ENCODE assay signal across 8 cellular contexts in the genomic region with DNA sequence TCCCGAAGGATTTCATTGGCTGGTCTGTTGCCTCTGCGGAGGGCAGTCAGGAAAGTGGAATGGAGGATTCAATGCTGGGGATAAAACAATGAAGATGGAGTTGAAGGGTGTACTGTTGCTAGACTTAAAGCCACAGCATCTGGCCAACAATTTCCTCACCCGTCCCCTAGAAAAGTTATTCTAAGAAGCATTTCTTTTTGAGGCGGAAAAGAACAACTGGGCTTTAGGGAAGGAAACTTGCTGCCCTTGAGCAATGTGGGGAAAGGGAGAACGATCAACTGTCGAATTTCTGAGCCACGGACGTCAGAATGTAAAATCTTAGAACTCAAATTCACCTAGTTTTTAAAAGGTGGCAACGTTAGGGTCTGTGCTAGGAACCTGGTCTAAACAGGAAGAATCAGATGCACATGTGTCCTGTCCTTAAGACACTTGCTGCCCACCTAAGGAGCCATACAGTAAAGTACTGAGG. TPM values are rescaled to one million over a fixed set of nuclear protein-coding genes. Genes with fewer than 3 reads are reported as not detected.
DNase-seq lines count a peak whose midpoint lies in the region; TF ChIP-seq lines count a peak whose summit lies in the region.

No MANE protein-coding gene starts in this region.

- peak overlapping the region; percentile 89 for H3K4me3 Mint-ChIP-seq in Caco-2 (ENCODE audit: unreplicated experiment)

- TF ChIP-seq CTCF in Caco-2 (IDR thresholded peaks at IDR 0.05; ENCODE audit: insufficient read depth in 1 of 2, low read depth in 1 of 2, low read length in 1 of 2, severe bottlenecking in 1 of 2, unreplicated experiment in 1 of 2) = no peak
- TF ChIP-seq CTCF in cardiac fibroblast (IDR thresholded peaks at IDR 0.05; ENCODE audit: low read depth, low read length) = no peak

- peak overlapping the region; percentile 99 for H3K9ac ChIP-seq in HUES64 (ENCODE audit: low read depth, low read length)
- peak overlapping the region; percentile 95 for H3K9ac ChIP-seq in mucosa of stomach (ENCODE audit: low read length)

- peak overlapping the region; percentile 100 for H3K27ac ChIP-seq in HUES64 (ENCODE audit: low read depth, low read length)

- H3K36me3 ChIP-seq in Caco-2 (ENCODE audit: control insufficient read depth, insufficient read depth, low read length) (peaks cover 2% of the 10 kb centered on the region; the same call in 1 of the 2 replicates), HUES64 (ENCODE audit: insufficient read depth, low read length) (peaks cover 17% of the 10 kb centered on the region), mucosa of stomach (ENCODE audit: control insufficient read depth, insufficient read depth, low read length) (no peaks in the 10 kb centered on the region)

- H3K4me3 ChIP-seq in Caco-2 (ENCODE audit: low read depth, low read length) (peak overlapping the region; percentile 76), HUES64 (ENCODE audit: low read length) (peak overlapping the region; percentile 93), cardiac fibroblast (replicated peaks in 1 of 2; ENCODE audit: low read depth in 2 of 2, low read length in 2 of 2) (peak overlapping the region; percentile 94 to 96), mucosa of stomach (ENCODE audit: low read length) (peak overlapping the region; percentile 86)

- H3K9me3 ChIP-seq in Caco-2 = no peaks in the 10 kb centered on the region
- H3K9me3 ChIP-seq in HUES64 (ENCODE audit: insufficient read depth, low read depth, low read length) = peaks cover 5% of the 10 kb centered on the region; the same call in 1 of the 2 replicates
- H3K9me3 ChIP-seq in mucosa of stomach (ENCODE audit: control insufficient read depth, low read length) = no peaks in the 10 kb centered on the region

- peaks cover 20% of the 10 kb centered on the region for H3K4me1 Mint-ChIP-seq in Caco-2 (ENCODE audit: low read depth, unreplicated experiment)

- peak overlapping the region; percentile 100 for H3K27ac Mint-ChIP-seq in Caco-2 (ENCODE audit: unreplicated experiment)

- H3K27me3 Mint-ChIP-seq in Caco-2 (ENCODE audit: insufficient read depth, unreplicated experiment) = peaks cover 4% of the 10 kb centered on the region

- intact Hi-C loops in Caco-2 (cut with micrococcal nuclease; ENCODE audit: unreplicated experiment) = loop anchor here (5.0 to 10.0 kb wide), 2 partner anchors 250 to 1353 kb away; a partner anchor contains a TSS

- 2% methylated on average over 8 of the region's 9 CpGs for WGBS in HUES64

- H3K36me3 Mint-ChIP-seq in Caco-2 (ENCODE audit: insufficient read depth, unreplicated experiment) = peaks cover 46% of the 10 kb centered on the region

- H3K4me1 ChIP-seq in Caco-2 = peaks cover 4% of the 10 kb centered on the region; the same call in 1 of the 2 replicates
- no peaks in the 10 kb centered on the region for H3K4me1 ChIP-seq in HUES64 (ENCODE audit: insufficient read depth, low read length)
- H3K4me1 ChIP-seq in mucosa of stomach (ENCODE audit: control insufficient read depth, insufficient read depth, low read length) = peaks cover 7% of the 10 kb centered on the region

- peaks cover 10% of the 10 kb centered on the region for H3K9me3 Mint-ChIP-seq in Caco-2 (ENCODE audit: unreplicated experiment)

- H3K27me3 ChIP-seq in Caco-2 (replicated peaks; ENCODE audit: control insufficient read depth, insufficient read depth, low read length) = no peaks in the 10 kb centered on the region
- no peaks in the 10 kb centered on the region for H3K27me3 ChIP-seq in HUES64 (ENCODE audit: insufficient read depth, low read length)
- no peaks in the 10 kb centered on the region for H3K27me3 ChIP-seq in mucosa of stomach (ENCODE audit: control insufficient read depth, insufficient read depth, low read length)

- CTCF ChIA-PET in Caco-2 (lab: Charles Lee) = no interaction called here

- POLR2A ChIA-PET in Caco-2 (lab: Charles Lee) = no interaction called here

- BruUV-seq in Caco-2 (replicated peaks; lab: Mats Ljungman, UMichigan) = TSS peak; percentile 75

- DNase-seq in Caco-2 (no peak), cardiac fibroblast (ENCODE audit: low read depth in 2 of 2) (no peak), NCI-H2227 (lab: John Stamatoyannopoulos, UW; ENCODE audit: unreplicated experiment) (no peak), hippocampal formation (lab: John Stamatoyannopoulos, UW) (no peak)
- no peak for DNase-seq in activated CD4-positive, CD25-positive, alpha-beta regulatory T cell treated with anti-CD3 and anti-CD28 coated beads, Interleukin-2, amount 50 U/mL, for 72 hours
- DNase-seq in activated CD8-positive, alpha-beta memory T cell treated with anti-CD3 and anti-CD28 coated beads, Interleukin-2, amount 50 U/mL, for 48 hours = no peak

RNA-seq across cellular contexts. Expression of a gene that starts 0.7 kb away (rescaled TPM):
- 8.7 and 15.1 TPM in 2 replicates for total RNA-seq in Caco-2 (2022)
- polyA plus RNA-seq in HUES64 (2013, experiment 1 of 2) = 22.6 TPM
- polyA plus RNA-seq in HUES64 (2013, experiment 2 of 2) = 28.1 TPM

RNA-seq across cellular contexts. Expression of a gene that starts 17.9 kb away (rescaled TPM):
- 74.2 and 75.8 TPM in 2 replicates for total RNA-seq in Caco-2 (2022)
- 52.5 TPM for polyA plus RNA-seq in HUES64 (2013, experiment 1 of 2)
- 48.9 TPM for polyA plus RNA-seq in HUES64 (2013, experiment 2 of 2)
